Comparison of ENCODE assay signal across 11 cellular contexts in genomic region chr2:1628893-1629292, GRCh38.
DNase-seq lines count a peak whose midpoint lies in the region; ATAC-seq and TF ChIP-seq lines count a peak whose summit lies in the region.
"Had no signal": no experiment of that assay in that cellular context is flagged by ENCODE, and none has a peak within 500 bp of the region (broad histone marks: within the 10 kb centered on the region; RNA-seq: fewer than 3 reads in every experiment).

No MANE protein-coding gene starts in this region.

- H3K27ac ChIP-seq in SK-N-MC = peak overlapping the region; percentile 1; the same call in 1 of the 2 replicates
- H3K27ac ChIP-seq: HL-60 had no signal

- peaks cover 55% of the 10 kb centered on the region for H3K36me3 Mint-ChIP-seq in nephron progenitor cell (ENCODE audit: low read depth)

- no peak overlapping the region for H3K4me3 Mint-ChIP-seq in nephron progenitor cell

- H3K4me1 Mint-ChIP-seq in nephron progenitor cell = peaks cover 30% of the 10 kb centered on the region

- no peak overlapping the region for H3K4me3 ChIP-seq in SK-N-MC

- no peak overlapping the region for H3K9ac ChIP-seq in SK-N-MC (ENCODE audit: insufficient read length)

- no peak for TF ChIP-seq CTCF in nephron progenitor cell (IDR thresholded peaks at IDR 0.05)

- no peaks in the 10 kb centered on the region for H3K27me3 Mint-ChIP-seq in nephron progenitor cell (ENCODE audit: low read depth, poor library complexity)

- peaks cover 20% of the 10 kb centered on the region for H3K9me3 Mint-ChIP-seq in nephron progenitor cell

- no peak for ATAC-seq in HG03378 (IDR thresholded peaks at IDR 0.05; ENCODE audit: unreplicated experiment)

- H3K27ac Mint-ChIP-seq in nephron progenitor cell = peak overlapping the region; percentile 45

- no peaks in the 10 kb centered on the region for H3K9me3 ChIP-seq in SK-N-MC (ENCODE audit: low read depth, low read length)

- peaks cover 47% of the 10 kb centered on the region for H3K36me3 ChIP-seq in SK-N-MC (ENCODE audit: insufficient read depth, low read length)

- DNase-seq in DMS79 treated with DMSO at 0.1 percent for 48 hours (lab: John Stamatoyannopoulos, UW) (peak; percentile 94), SK-N-MC (ENCODE audit: low read depth, low spot score) (no peak), fibroblast of peridontal ligament (ENCODE audit: extremely low read depth) (peak; percentile 83), nephron progenitor cell (no peak), superior temporal gyrus (ENCODE audit: extremely low spot score) (no peak), GDM1 (lab: John Stamatoyannopoulos, UW) (no peak), T-helper 9 cell (no peak)
- DNase-seq: activated CD4-positive, CD25-positive, alpha-beta regulatory T cell treated with anti-CD3 and anti-CD28 coated beads, Interleukin-2, amount 50 U/mL, for 72 hours; activated gamma-delta T cell had no signal

Comparison
In these comparisons a context has a peak if more than half of its experiments do, and no peak if none do; other contexts are left out.
1. DNase-seq: peak in DMS79 treated with DMSO at 0.1 percent for 48 hours (single experiment) and fibroblast of peridontal ligament (single experiment); none in SK-N-MC (single experiment), nephron progenitor cell (single experiment), superior temporal gyrus (single experiment), GDM1 (single experiment) and T-helper 9 cell (single experiment).